1 cellular context compared by ENCODE assay signal in genomic region chr19:36140289-36141038, GRCh38.
TF ChIP-seq lines count a peak whose summit lies in the region.

No MANE protein-coding gene starts in this region.

TF ChIP-seq in HEK293, 187 proteins besides CTCF, POLR2A, EP300 and RAD21 (continued from another document):
- no peak for TF ChIP-seq ZNF280C (tag by site-specific recombination; IDR thresholded peaks at IDR 0.05)
- TF ChIP-seq KLF17 (tag by site-specific recombination; IDR thresholded peaks at IDR 0.05): peak; percentile 90
- TF ChIP-seq ZNF837 (tag by site-specific recombination; IDR thresholded peaks at IDR 0.05): no peak
- TF ChIP-seq REPIN1 (tag by site-specific recombination; IDR thresholded peaks at IDR 0.05; ENCODE audit: low read depth): no peak
- no peak for TF ChIP-seq TCF7L2 (IDR thresholded peaks at IDR 0.05; ENCODE audit: borderline replicate concordance, low read depth, low read length)
- TF ChIP-seq SALL2 (tag by site-specific recombination; IDR thresholded peaks at IDR 0.05; ENCODE audit: borderline replicate concordance): no peak
- TF ChIP-seq ZBTB20 (tag by site-specific recombination; IDR thresholded peaks at IDR 0.05): peak; percentile 98
- 0 out of 2 replicates have a peak, but pooled peaks have one; percentile 30 for TF ChIP-seq ZNF391 (tag by site-specific recombination; IDR thresholded peaks at IDR 0.05; ENCODE audit: borderline replicate concordance, low read depth)
- no peak for TF ChIP-seq ZNF202 (tag by site-specific recombination; IDR thresholded peaks at IDR 0.05; ENCODE audit: borderline replicate concordance)
- no peak for TF ChIP-seq ZNF548 (tag by site-specific recombination; IDR thresholded peaks at IDR 0.05)
- TF ChIP-seq RBAK (tag by site-specific recombination; IDR thresholded peaks at IDR 0.05): no peak
- TF ChIP-seq ZNF623 (tag by site-specific recombination; IDR thresholded peaks at IDR 0.05): no peak
- no peak for TF ChIP-seq ZNF48 (tag by site-specific recombination; IDR thresholded peaks at IDR 0.05)
- TF ChIP-seq KLF1 (tag by site-specific recombination; IDR thresholded peaks at IDR 0.05): peak; percentile 90
- TF ChIP-seq YY1 (tag by site-specific recombination; IDR thresholded peaks at IDR 0.05): 0 out of 2 replicates have a peak, but pooled peaks have one; percentile 9
- TF ChIP-seq ZNF792 (tag by site-specific recombination; IDR thresholded peaks at IDR 0.05): 0 out of 2 replicates have a peak, but pooled peaks have one; percentile 50
- TF ChIP-seq ZNF639 (tag by site-specific recombination; IDR thresholded peaks at IDR 0.05): no peak
- no peak for TF ChIP-seq ZNF777 (tag by site-specific recombination; IDR thresholded peaks at IDR 0.05; ENCODE audit: borderline replicate concordance)
- TF ChIP-seq SCRT1 (tag by site-specific recombination; IDR thresholded peaks at IDR 0.05; ENCODE audit: borderline replicate concordance): no peak
- TF ChIP-seq PRDM6 (tag by site-specific recombination; IDR thresholded peaks at IDR 0.05): no peak
- TF ChIP-seq ZFP37 (tag by site-specific recombination; IDR thresholded peaks at IDR 0.05): peak; percentile 21; the same call in 1 of the 2 replicates
- TF ChIP-seq ZNF529 (tag by site-specific recombination; IDR thresholded peaks at IDR 0.05; ENCODE audit: insufficient replicate concordance): no peak
- peak; percentile 54 for TF ChIP-seq EGR2 (tag by site-specific recombination; IDR thresholded peaks at IDR 0.05; ENCODE audit: low read depth)
- no peak; the same call in none of the 2 replicates for TF ChIP-seq KLF16 (tag by site-specific recombination; IDR thresholded peaks at IDR 0.05)
- TF ChIP-seq ZNF488 (tag by site-specific recombination; IDR thresholded peaks at IDR 0.05): no peak
- TF ChIP-seq PATZ1 (tag by site-specific recombination; IDR thresholded peaks at IDR 0.05): peak; percentile 96
- no peak for TF ChIP-seq ZNF239 (tag by site-specific recombination; IDR thresholded peaks at IDR 0.05)
- no peak for TF ChIP-seq TSHZ1 (tag by site-specific recombination; IDR thresholded peaks at IDR 0.05; ENCODE audit: borderline replicate concordance)
- TF ChIP-seq ZNF112 (tag by site-specific recombination; IDR thresholded peaks at IDR 0.05): no peak
